1 cellular context compared by ENCODE assay signal in genomic region chr12:112418596-112419268, GRCh38.
TF ChIP-seq lines count a peak whose summit lies in the region.

PTPN11 (plus strand) TSS chr12:112418947; CDS start chr12:112419112, 165 bp downstream.

TF ChIP-seq in HEK293, 187 proteins besides CTCF, POLR2A, EP300 and RAD21 (continued from another document):
- TF ChIP-seq ZNF600 (tag by site-specific recombination; IDR thresholded peaks at IDR 0.05) (peak; percentile 55; the same call in 1 of the 2 replicates), IKZF3 (tag by site-specific recombination; IDR thresholded peaks at IDR 0.05) (0 out of 2 replicates have a peak, but pooled peaks have one; percentile 62), TSHZ1 (tag by site-specific recombination; IDR thresholded peaks at IDR 0.05; ENCODE audit: borderline replicate concordance) (no peak), GLI2 (tag by site-specific recombination; IDR thresholded peaks at IDR 0.05; ENCODE audit: borderline replicate concordance, low read depth) (no peak), SP2 (tag by site-specific recombination; IDR thresholded peaks at IDR 0.05) (peak; percentile 45), GLIS1 (tag by site-specific recombination; IDR thresholded peaks at IDR 0.05) (peak; percentile 86), INSM2 (tag by site-specific recombination; IDR thresholded peaks at IDR 0.05) (peak; percentile 26), KLF8 (tag by site-specific recombination; IDR thresholded peaks at IDR 0.05) (peak; percentile 73; the same call in 1 of the 2 replicates), ZBTB10 (tag by site-specific recombination; IDR thresholded peaks at IDR 0.05) (peak; percentile 56; the same call in 1 of the 2 replicates)
TF ChIP-seq in HEK293: peak in this region for 51.
